1 cellular context compared by ENCODE assay signal in genomic region chr16:85611205-85611454, GRCh38.
A peak's percentile ranks its signal among the peaks of the same experiment; 100 is the strongest.
TF ChIP-seq lines count a peak whose summit lies in the region.

No MANE protein-coding gene starts in this region.

TF ChIP-seq in H1, 55 proteins besides CTCF, POLR2A, EP300 and RAD21:
- TF ChIP-seq TAF7 (optimal IDR thresholded peaks at IDR 0.05; ENCODE audit: borderline replicate concordance, low read depth, low read length) (peak; percentile 26), CTBP2 (IDR thresholded peaks at IDR 0.05; ENCODE audit: borderline replicate concordance, insufficient read depth, insufficient read length, low read length) (no peak)
